25 cellular contexts compared by ENCODE assay signal in genomic region chr20:62625516-62625915, GRCh38. TPM values are rescaled to one million over a fixed set of nuclear protein-coding genes. Genes with fewer than 3 reads are reported as not detected.
A peak's percentile ranks its signal among the peaks of the same experiment; 100 is the strongest.
DNase-seq lines count a peak whose midpoint lies in the region; ATAC-seq and TF ChIP-seq lines count a peak whose summit lies in the region.
"Had no signal": no experiment of that assay in that cellular context is flagged by ENCODE, and none has a peak within 500 bp of the region (broad histone marks: within the 10 kb centered on the region; RNA-seq: fewer than 3 reads in every experiment).

No MANE protein-coding gene starts in this region.

- H3K27me3 Mint-ChIP-seq in dendritic cell treated with granulocyte-macrophage colony-stimulating factor and Interleukin-4, amounts not matched to agents 40 ng/mL and 50 ng/mL, for 4 days, result peaks cover 9% of the 10 kb centered on the region
- H3K27me3 Mint-ChIP-seq in activated T-helper 2 cell treated with anti-CD3 and anti-CD28 coated beads, Interferon-gamma antibody, Interleukin-2, Interleukin-4, amounts not matched to agents 10 μg/mL and 5 μg/mL and 100 μg/mL, durations not matched to agents 14 hours and 24 hours and 36 hours (ENCODE audit: low read depth), result no peaks in the 10 kb centered on the region
- H3K27me3 Mint-ChIP-seq: activated CD8-positive, alpha-beta T cell treated with anti-CD3 and anti-CD28 coated beads for 36 hours; activated naive CD8-positive, alpha-beta T cell; CD8-positive, alpha-beta memory T cell; naive B cell had no signal

- H3K14ac ChIP-seq in mesenchymal stem cell (ENCODE audit: low read length in 2 of 2), result no peak overlapping the region

- no peaks in the 10 kb centered on the region for H3K4me1 Mint-ChIP-seq in dendritic cell treated with granulocyte-macrophage colony-stimulating factor and Interleukin-4, amounts not matched to agents 40 ng/mL and 50 ng/mL, for 4 days (ENCODE audit: low read depth)
- H3K4me1 Mint-ChIP-seq in activated T-helper 2 cell treated with anti-CD3 and anti-CD28 coated beads, Interferon-gamma antibody, Interleukin-2, Interleukin-4, amounts not matched to agents 10 μg/mL and 5 μg/mL and 100 μg/mL, durations not matched to agents 14 hours and 24 hours and 36 hours (ENCODE audit: low read depth), result peaks cover 17% of the 10 kb centered on the region

- H3K79me1 ChIP-seq in mesenchymal stem cell (replicated peaks; ENCODE audit: low read length, poor library complexity, severe bottlenecking), result no peaks in the 10 kb centered on the region

- TF ChIP-seq CTCF in left ventricle myocardium inferior (IDR thresholded peaks at IDR 0.05; ENCODE audit: borderline replicate concordance), result no peak

- intact Hi-C loops in left ventricle myocardium inferior (cut with micrococcal nuclease) (no loop called here), cardiac septum (cut with DNase I) (no loop called here)
- intact Hi-C loops in dendritic cell treated with granulocyte-macrophage colony-stimulating factor and Interleukin-4, amounts not matched to agents 40 ng/mL and 50 ng/mL, for 4 days (cut with micrococcal nuclease), result no loop called here
- intact Hi-C loops in activated T-helper 2 cell treated with anti-CD3 and anti-CD28 coated beads, Interferon-gamma antibody, Interleukin-2, Interleukin-4, amounts not matched to agents 10 μg/mL and 5 μg/mL and 100 μg/mL, durations not matched to agents 14 hours and 24 hours and 36 hours (cut with micrococcal nuclease), result no loop called here

- DNase-seq in left ventricle myocardium inferior (no peak), cardiac septum (ENCODE audit: low spot score) (no peak), mesenchymal stem cell (no peak), medulla oblongata (ENCODE audit: extremely low spot score) (no peak)
- DNase-seq in activated T-helper 2 cell treated with anti-CD3 and anti-CD28 coated beads, Interferon-gamma antibody, Interleukin-2, Interleukin-4, amounts not matched to agents 10 μg/mL and 5 μg/mL and 100 μg/mL, durations not matched to agents 14 hours and 24 hours and 36 hours (ENCODE audit: low spot score), result no peak
- DNase-seq: activated CD8-positive, alpha-beta T cell treated with anti-CD3 and anti-CD28 coated beads for 36 hours; CD8-positive, alpha-beta memory T cell; H7; Karpas-422; midbrain; naive B cell; NCI-H1417 treated with DMSO at 0.1 percent for 48 hours; NCI-H2029 treated with DMSO at 0.1 percent for 48 hours; NCI-H526 treated with DMSO at 0.1 percent for 48 hours; NK-92 treated with Interleukin-12 subunit alpha and Interleukin-12 subunit beta, amount 100 ng/mL, for 24 hours; occipital lobe; PC-3; SHP77 treated with DMSO at 0.1 percent for 48 hours; stimulated activated CD4-positive, alpha-beta T cell treated with anti-CD3 and anti-CD28 coated beads, Interleukin-4, amount 100 ng/mL, for 24 hours had no signal

- H3K36me3 Mint-ChIP-seq in dendritic cell treated with granulocyte-macrophage colony-stimulating factor and Interleukin-4, amounts not matched to agents 40 ng/mL and 50 ng/mL, for 4 days (ENCODE audit: low read depth), result no peaks in the 10 kb centered on the region
- H3K36me3 Mint-ChIP-seq in activated T-helper 2 cell treated with anti-CD3 and anti-CD28 coated beads, Interferon-gamma antibody, Interleukin-2, Interleukin-4, amounts not matched to agents 10 μg/mL and 5 μg/mL and 100 μg/mL, durations not matched to agents 14 hours and 24 hours and 36 hours (ENCODE audit: low read depth), result no peaks in the 10 kb centered on the region
- H3K36me3 Mint-ChIP-seq: activated naive CD8-positive, alpha-beta T cell; CD8-positive, alpha-beta memory T cell; naive B cell; type B pancreatic cell had no signal

- H3K27ac ChIP-seq in left ventricle myocardium inferior (replicated peaks) (peak overlapping the region; percentile 91), mesenchymal stem cell (ENCODE audit: low read length, poor library complexity, severe bottlenecking) (no peak overlapping the region)

- H2BK120ac ChIP-seq in mesenchymal stem cell (ENCODE audit: low read depth, low read length), result no peak overlapping the region

- H2AFZ ChIP-seq in mesenchymal stem cell (ENCODE audit: low read depth, low read length), result no peak overlapping the region

- H2AK5ac ChIP-seq in mesenchymal stem cell (ENCODE audit: low read length, severe bottlenecking), result peak overlapping the region; percentile 96

- H3K4me2 ChIP-seq in mesenchymal stem cell (ENCODE audit: low read length, poor library complexity, severe bottlenecking), result no peak overlapping the region

- H3K4ac ChIP-seq in mesenchymal stem cell (ENCODE audit: low read depth in 1 of 2, low read length in 2 of 2), result no peak overlapping the region

- no peak overlapping the region for H3K18ac ChIP-seq in mesenchymal stem cell (ENCODE audit: low read depth in 1 of 2, low read length in 2 of 2)

- no peak overlapping the region for H2BK12ac ChIP-seq in mesenchymal stem cell (ENCODE audit: low read length in 2 of 2)

- H3K4me3 ChIP-seq in left ventricle myocardium inferior (no peak overlapping the region), mesenchymal stem cell (ENCODE audit: insufficient read depth in 1 of 2, low read depth in 1 of 2, low read length in 2 of 2) (no peak overlapping the region)

- H2BK15ac ChIP-seq in mesenchymal stem cell (ENCODE audit: low read depth, poor library complexity, severe bottlenecking), result no peak overlapping the region

- ATAC-seq in HG02840 (IDR thresholded peaks at IDR 0.05; ENCODE audit: low FRiP score, unreplicated experiment), result no peak
- no peak for ATAC-seq in HG03196 (IDR thresholded peaks at IDR 0.05; ENCODE audit: unreplicated experiment)
- ATAC-seq: activated CD8-positive, alpha-beta T cell treated with anti-CD3 and anti-CD28 coated beads for 36 hours; left lung; PC-3 had no signal

- 97% methylated on average over 21 of the region's 21 CpGs for WGBS in mesenchymal stem cell

- no peak overlapping the region for H2BK5ac ChIP-seq in mesenchymal stem cell (ENCODE audit: low read depth, low read length, poor library complexity, severe bottlenecking)

- H3K36me3 ChIP-seq in left ventricle myocardium inferior (no peaks in the 10 kb centered on the region), mesenchymal stem cell (ENCODE audit: control insufficient read depth in 1 of 2, insufficient read depth in 2 of 2, low read depth in 1 of 2, low read length in 2 of 2) (no peaks in the 10 kb centered on the region)
- H3K36me3 ChIP-seq: left lung had no signal

- H3K27ac Mint-ChIP-seq in dendritic cell treated with granulocyte-macrophage colony-stimulating factor and Interleukin-4, amounts not matched to agents 40 ng/mL and 50 ng/mL, for 4 days, result peak overlapping the region; percentile 89
- no peak overlapping the region for H3K27ac Mint-ChIP-seq in activated T-helper 2 cell treated with anti-CD3 and anti-CD28 coated beads, Interferon-gamma antibody, Interleukin-2, Interleukin-4, amounts not matched to agents 10 μg/mL and 5 μg/mL and 100 μg/mL, durations not matched to agents 14 hours and 24 hours and 36 hours
- H3K27ac Mint-ChIP-seq: activated CD8-positive, alpha-beta T cell treated with anti-CD3 and anti-CD28 coated beads for 36 hours; activated naive CD8-positive, alpha-beta T cell; CD8-positive, alpha-beta memory T cell; type B pancreatic cell had no signal

- H3K23ac ChIP-seq in mesenchymal stem cell (ENCODE audit: low read length in 2 of 2), result no peak overlapping the region

- peak overlapping the region; percentile 4 for H4K91ac ChIP-seq in mesenchymal stem cell (ENCODE audit: low read length)

- H3K4me1 ChIP-seq in left ventricle myocardium inferior (peaks cover 51% of the 10 kb centered on the region), mesenchymal stem cell (ENCODE audit: control insufficient read depth, insufficient read depth, low read depth, low read length) (peaks cover 67% of the 10 kb centered on the region)

- no peaks in the 10 kb centered on the region for H3K9me3 Mint-ChIP-seq in dendritic cell treated with granulocyte-macrophage colony-stimulating factor and Interleukin-4, amounts not matched to agents 40 ng/mL and 50 ng/mL, for 4 days
- no peaks in the 10 kb centered on the region for H3K9me3 Mint-ChIP-seq in activated T-helper 2 cell treated with anti-CD3 and anti-CD28 coated beads, Interferon-gamma antibody, Interleukin-2, Interleukin-4, amounts not matched to agents 10 μg/mL and 5 μg/mL and 100 μg/mL, durations not matched to agents 14 hours and 24 hours and 36 hours
- H3K9me3 Mint-ChIP-seq: activated CD8-positive, alpha-beta T cell treated with anti-CD3 and anti-CD28 coated beads for 36 hours; CD8-positive, alpha-beta memory T cell; naive B cell; type B pancreatic cell had no signal

- no peak overlapping the region for H4K8ac ChIP-seq in mesenchymal stem cell (ENCODE audit: low read length)

- no peak overlapping the region for H3K4me3 Mint-ChIP-seq in dendritic cell treated with granulocyte-macrophage colony-stimulating factor and Interleukin-4, amounts not matched to agents 40 ng/mL and 50 ng/mL, for 4 days
- no peak overlapping the region for H3K4me3 Mint-ChIP-seq in activated T-helper 2 cell treated with anti-CD3 and anti-CD28 coated beads, Interferon-gamma antibody, Interleukin-2, Interleukin-4, amounts not matched to agents 10 μg/mL and 5 μg/mL and 100 μg/mL, durations not matched to agents 14 hours and 24 hours and 36 hours (ENCODE audit: low read depth)
- H3K4me3 Mint-ChIP-seq: activated CD8-positive, alpha-beta T cell treated with anti-CD3 and anti-CD28 coated beads for 36 hours; activated naive CD8-positive, alpha-beta T cell; CD8-positive, alpha-beta memory T cell; type B pancreatic cell had no signal

- peaks cover under 1% of the 10 kb centered on the region for H3K27me3 ChIP-seq in left ventricle myocardium inferior (ENCODE audit: low read depth)
- peaks cover 0 to 9% of the 10 kb centered on the region in 2 experiments for H3K27me3 ChIP-seq in mesenchymal stem cell (ENCODE audit: control insufficient read depth in 1 of 2, insufficient read depth in 1 of 2, low read length in 2 of 2)
- H3K27me3 ChIP-seq: left lung had no signal

- H3K9ac ChIP-seq in mesenchymal stem cell (ENCODE audit: low read length), result no peak overlapping the region

- no peaks in the 10 kb centered on the region for H3K9me3 ChIP-seq in left ventricle myocardium inferior (replicated peaks)
- H3K9me3 ChIP-seq in mesenchymal stem cell (ENCODE audit: control insufficient read depth, low read length), result no peaks in the 10 kb centered on the region
- H3K9me3 ChIP-seq: left lung had no signal

RNA-seq across cellular contexts. Expression of gene SLCO4A1, which starts 16.8 kb away (rescaled TPM):
- total RNA-seq in left ventricle myocardium inferior (12.7 TPM), cardiac septum (10.8 TPM)
- not detected for polyA plus RNA-seq in mesenchymal stem cell (2013, experiment 1 of 2)
- polyA plus RNA-seq in mesenchymal stem cell (2013, experiment 2 of 2), result not detected
- 59.2 and 61.1 TPM in 2 replicates for total RNA-seq in activated T-helper 2 cell treated with anti-CD3 and anti-CD28 coated beads, Interferon-gamma antibody, Interleukin-2, Interleukin-4, amounts not matched to agents 10 μg/mL and 5 μg/mL and 100 μg/mL, durations not matched to agents 14 hours and 24 hours and 36 hours
